In the genomic region with DNA sequence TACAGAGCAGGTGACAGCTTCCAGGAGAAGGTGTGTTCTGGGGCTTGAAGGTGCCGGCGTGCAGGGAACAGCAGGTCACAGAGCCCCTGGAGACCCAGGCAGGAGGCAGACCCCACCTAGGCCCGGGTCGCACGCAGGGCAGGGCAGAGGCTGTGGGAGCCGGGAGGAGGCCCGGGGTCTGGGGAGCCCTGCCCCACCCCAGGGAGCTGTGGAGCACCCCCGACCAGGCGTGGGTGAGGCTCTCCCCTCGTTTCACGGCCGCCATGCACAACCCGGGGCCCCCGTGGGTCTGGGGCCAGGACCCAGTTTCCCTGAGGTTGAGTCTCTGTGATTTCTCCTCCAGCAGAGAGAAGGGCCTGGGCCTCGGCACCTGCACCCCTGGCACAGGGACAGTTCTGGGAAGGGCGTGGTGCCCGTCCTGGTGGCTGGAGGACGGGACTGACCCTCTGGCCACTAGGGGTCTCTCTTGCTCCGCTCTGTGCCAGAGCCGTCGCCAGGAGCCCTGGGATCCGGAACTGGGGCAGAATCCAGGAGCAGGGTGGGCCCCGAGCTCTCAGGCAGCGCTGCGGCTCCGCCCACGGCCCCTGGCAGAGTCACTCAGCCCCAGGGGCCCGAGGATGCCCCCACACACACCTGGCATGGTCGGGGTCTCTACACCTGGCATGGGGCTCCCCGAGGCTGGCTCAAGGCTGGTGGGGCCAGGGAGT, we compare ENCODE assay signal across 8 cellular contexts.
A peak's percentile ranks its signal among the peaks of the same experiment; 100 is the strongest.
DNase-seq lines count a peak whose midpoint lies in the region; ATAC-seq lines count a peak whose summit lies in the region.

No MANE protein-coding gene starts in this region.

- no peak overlapping the region for H3K23ac ChIP-seq in mesenchymal stem cell (ENCODE audit: low read length in 2 of 2)

- H3K79me1 ChIP-seq in mesenchymal stem cell (replicated peaks; ENCODE audit: low read length, poor library complexity, severe bottlenecking): no peaks in the 10 kb centered on the region

- no peak overlapping the region for H2BK120ac ChIP-seq in mesenchymal stem cell (ENCODE audit: low read depth, low read length)

- H3K4me2 ChIP-seq in mesenchymal stem cell (ENCODE audit: low read length, poor library complexity, severe bottlenecking): peak overlapping the region; percentile 51

- no peak overlapping the region for H4K8ac ChIP-seq in mesenchymal stem cell (ENCODE audit: low read length)

- no peak overlapping the region for H4K91ac ChIP-seq in mesenchymal stem cell (ENCODE audit: low read length)

- H3K4me3 ChIP-seq in mesenchymal stem cell (ENCODE audit: insufficient read depth in 1 of 2, low read depth in 1 of 2, low read length in 2 of 2): no peak overlapping the region

- H2BK15ac ChIP-seq in mesenchymal stem cell (ENCODE audit: low read depth, poor library complexity, severe bottlenecking): no peak overlapping the region

- H3K4ac ChIP-seq in mesenchymal stem cell (ENCODE audit: low read depth in 1 of 2, low read length in 2 of 2): no peak overlapping the region

- WGBS in mesenchymal stem cell: 48% methylated on average over 30 of the region's 30 CpGs

- peak; percentile 84 for ATAC-seq in GM18909 (IDR thresholded peaks at IDR 0.05; ENCODE audit: poor library complexity, unreplicated experiment)
- ATAC-seq in HG03442 (IDR thresholded peaks at IDR 0.05; ENCODE audit: unreplicated experiment): peak; percentile 85

- H3K27ac ChIP-seq in mesenchymal stem cell (ENCODE audit: low read length, poor library complexity, severe bottlenecking): no peak overlapping the region

- no peak overlapping the region for H2BK5ac ChIP-seq in mesenchymal stem cell (ENCODE audit: low read depth, low read length, poor library complexity, severe bottlenecking)

- no peaks in the 10 kb centered on the region for H3K9me3 ChIP-seq in mesenchymal stem cell (ENCODE audit: control insufficient read depth, low read length)

- no peak overlapping the region for H2BK12ac ChIP-seq in mesenchymal stem cell (ENCODE audit: low read length in 2 of 2)

- H2AK5ac ChIP-seq in mesenchymal stem cell (ENCODE audit: low read length, severe bottlenecking): no peak overlapping the region

- H3K18ac ChIP-seq in mesenchymal stem cell (ENCODE audit: low read depth in 1 of 2, low read length in 2 of 2): no peak overlapping the region

- no peaks in the 10 kb centered on the region for H3K36me3 ChIP-seq in mesenchymal stem cell (ENCODE audit: control insufficient read depth in 1 of 2, insufficient read depth in 2 of 2, low read depth in 1 of 2, low read length in 2 of 2)

- peaks cover 15 to 65% of the 10 kb centered on the region in 2 experiments for H3K27me3 ChIP-seq in mesenchymal stem cell (ENCODE audit: control insufficient read depth in 1 of 2, insufficient read depth in 1 of 2, low read length in 2 of 2)

- DNase-seq in Ammon's horn (ENCODE audit: low spot score): peak; percentile 81
- DNase-seq in NCI-H69 (lab: John Stamatoyannopoulos, UW): peak; percentile 82
- DNase-seq in activated CD4-positive, alpha-beta T cell treated with anti-CD3 and anti-CD28 coated beads, Interleukin-2, amount 50 U/mL, for 48 hours: peak; percentile 80 to 83
- DNase-seq in ecto neural progenitor cell (ENCODE audit: low spot score): peak; percentile 93
- DNase-seq in mesenchymal stem cell: peak; percentile 60
- DNase-seq in stimulated activated CD8-positive, alpha-beta memory T cell treated with anti-CD3 and anti-CD28 coated beads, Interleukin-15, amount 100 ng/mL, for 4 hours (ENCODE audit: low read depth in 2 of 2): peak; percentile 33 to 34

- H3K4me1 ChIP-seq in mesenchymal stem cell (ENCODE audit: control insufficient read depth, insufficient read depth, low read depth, low read length): peaks cover 6% of the 10 kb centered on the region

- no peak overlapping the region for H2AFZ ChIP-seq in mesenchymal stem cell (ENCODE audit: low read depth, low read length)

- no peak overlapping the region for H3K9ac ChIP-seq in mesenchymal stem cell (ENCODE audit: low read length)

- no peak overlapping the region for H3K14ac ChIP-seq in mesenchymal stem cell (ENCODE audit: low read length in 2 of 2)

Comparison
In these comparisons a context has a peak if more than half of its experiments do, and no peak if none do; other contexts are left out.
1. DNase-seq: peak in every context shown above with its lines; median percentile 93 in ecto neural progenitor cell; 82 in NCI-H69; 82 in activated CD4-positive, alpha-beta T cell treated with anti-CD3 and anti-CD28 coated beads, Interleukin-2, amount 50 U/mL, for 48 hours; 81 in Ammon's horn; 60 in mesenchymal stem cell; 34 in stimulated activated CD8-positive, alpha-beta memory T cell treated with anti-CD3 and anti-CD28 coated beads, Interleukin-15, amount 100 ng/mL, for 4 hours.